18 cellular contexts compared by ENCODE assay signal in the genomic region with DNA sequence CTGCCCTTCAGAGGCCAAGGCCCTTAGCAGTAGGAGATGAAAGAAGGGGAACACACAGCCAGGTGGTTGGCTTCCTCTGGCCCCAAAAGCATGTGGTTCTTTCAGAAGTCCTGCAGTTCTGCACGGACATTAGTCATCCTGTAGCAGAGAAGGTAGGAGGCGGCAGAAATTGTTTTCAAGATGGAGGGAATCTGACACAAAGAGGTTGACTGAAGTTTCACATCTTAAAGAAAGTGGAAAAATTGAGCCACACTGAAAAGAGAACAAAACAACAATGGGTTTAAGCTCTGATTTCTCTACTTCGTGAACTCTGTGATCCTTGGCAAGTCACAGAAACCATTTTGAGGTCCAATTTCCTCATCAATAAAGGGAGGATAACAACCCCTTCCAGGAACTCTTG.
"Had no signal": no experiment of that assay in that cellular context is flagged by ENCODE, and none has a peak within 500 bp of the region (broad histone marks: within the 10 kb centered on the region; RNA-seq: fewer than 3 reads in every experiment).

No MANE protein-coding gene starts in this region.

- H3K4me1 Mint-ChIP-seq: activated naive CD4-positive, alpha-beta T cell treated with anti-CD3 and anti-CD28 coated beads, Interleukin-2, amount 10 ng/mL, durations not matched to agents 7 days and 5 days; immature natural killer cell; natural killer cell had no signal

- H3K36me3 ChIP-seq: gastrocnemius medialis, heart left ventricle, right atrium auricular region, stomach, upper lobe of right lung had no signal

- H3K27ac Mint-ChIP-seq: activated naive CD4-positive, alpha-beta T cell treated with anti-CD3 and anti-CD28 coated beads, Interleukin-2, amount 10 ng/mL, durations not matched to agents 7 days and 5 days; immature natural killer cell; natural killer cell had no signal

- FAIRE-seq: colon had no signal

- H3K27me3 Mint-ChIP-seq: activated naive CD4-positive, alpha-beta T cell treated with anti-CD3 and anti-CD28 coated beads, Interleukin-2, amount 10 ng/mL, durations not matched to agents 7 days and 5 days had no signal

- H3K9me3 ChIP-seq: gastrocnemius medialis, heart left ventricle, testis, upper lobe of right lung had no signal

- H3K4me1 ChIP-seq: gastrocnemius medialis, heart left ventricle, right atrium auricular region, stomach, testis, upper lobe of right lung had no signal

- H3K4me3 ChIP-seq: gastrocnemius medialis, heart left ventricle, right atrium auricular region, skin epidermis, stomach, testis, upper lobe of right lung had no signal

- H3K36me3 Mint-ChIP-seq: activated naive CD4-positive, alpha-beta T cell treated with anti-CD3 and anti-CD28 coated beads, Interleukin-2, amount 10 ng/mL, durations not matched to agents 7 days and 5 days; immature natural killer cell; natural killer cell had no signal

- H3K27me3 ChIP-seq: gastrocnemius medialis, heart left ventricle, right atrium auricular region, stomach, testis, upper lobe of right lung had no signal

- H3K9me3 Mint-ChIP-seq: activated naive CD4-positive, alpha-beta T cell treated with anti-CD3 and anti-CD28 coated beads, Interleukin-2, amount 10 ng/mL, durations not matched to agents 7 days and 5 days; natural killer cell had no signal

- H3K4me3 Mint-ChIP-seq: activated naive CD4-positive, alpha-beta T cell treated with anti-CD3 and anti-CD28 coated beads, Interleukin-2, amount 10 ng/mL, durations not matched to agents 7 days and 5 days; immature natural killer cell; natural killer cell had no signal

- DNase-seq: activated naive CD4-positive, alpha-beta T cell treated with anti-CD3 and anti-CD28 coated beads, Interleukin-2, amount 10 ng/mL, durations not matched to agents 7 days and 5 days; erythroblast; gastrocnemius medialis; heart left ventricle; immature natural killer cell; mesenchymal stem cell; natural killer cell; stimulated activated CD4-positive, alpha-beta T cell treated with anti-CD3 and anti-CD28 coated beads, Interleukin-4, amount 100 ng/mL, for 4 hours; stimulated activated CD8-positive, alpha-beta memory T cell treated with anti-CD3 and anti-CD28 coated beads, Interleukin-4, amount 100 ng/mL, for 48 hours; stomach; T-helper 1 cell; T1000; testis; upper lobe of right lung had no signal

- H3K27ac ChIP-seq: gastrocnemius medialis, heart left ventricle, right atrium auricular region, skin epidermis, stomach, testis, upper lobe of right lung had no signal

- ATAC-seq: activated CD4-positive, CD25-positive, alpha-beta regulatory T cell treated with anti-CD3 and anti-CD28 coated beads, Interleukin-2, amount 50 U/mL, for 24 hours; gastrocnemius medialis; heart left ventricle; natural killer cell; upper lobe of right lung had no signal
